ENCODE assay signal across 8 cellular contexts in the genomic region with DNA sequence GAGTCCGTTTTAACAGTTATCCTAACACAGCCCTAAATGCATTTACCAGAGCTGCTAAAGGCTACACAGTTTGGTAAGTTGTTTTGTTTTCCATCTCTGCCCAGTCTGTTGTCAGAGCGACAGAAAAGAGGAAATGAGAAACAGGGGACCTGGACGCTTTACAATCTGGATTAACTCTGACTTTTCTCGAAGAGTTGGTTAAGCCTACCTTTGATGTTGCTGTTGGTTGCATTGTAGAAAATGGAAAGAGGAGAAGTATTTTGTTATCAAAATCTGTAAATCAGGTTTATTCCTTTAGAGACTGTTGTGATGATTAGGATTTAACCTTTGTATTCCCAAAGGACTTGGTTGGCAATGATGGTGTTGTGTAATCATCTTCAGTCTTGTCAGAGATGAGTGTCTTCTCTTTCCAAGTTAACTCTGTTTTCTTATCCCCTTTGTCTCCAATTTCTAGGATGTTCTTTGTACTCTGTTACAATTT.
A peak's percentile ranks its signal among the peaks of the same experiment; 100 is the strongest.
DNase-seq lines count a peak whose midpoint lies in the region; ATAC-seq and TF ChIP-seq lines count a peak whose summit lies in the region.

No MANE protein-coding gene starts in this region.

- no peak for TF ChIP-seq CTCF in MM.1S (IDR thresholded peaks at IDR 0.05; ENCODE audit: low read length)

- H3K4me1 ChIP-seq in MM.1S (ENCODE audit: low read length) (peaks cover 13% of the 10 kb centered on the region), adipocyte (ENCODE audit: control insufficient read depth, insufficient read depth, low read length) (peaks cover 29% of the 10 kb centered on the region)

- no peaks in the 10 kb centered on the region for H3K79me2 ChIP-seq in MM.1S (ENCODE audit: low read length)

- peak overlapping the region; percentile 96 for H3K27ac ChIP-seq in MM.1S (ENCODE audit: low read length)

- H3K36me3 ChIP-seq in MM.1S (replicated peaks; ENCODE audit: insufficient read depth, low read length), result no peaks in the 10 kb centered on the region
- peaks cover 4% of the 10 kb centered on the region for H3K36me3 ChIP-seq in adipocyte (ENCODE audit: control insufficient read depth, insufficient read depth, low read length, severe bottlenecking)

- peak overlapping the region; percentile 86 for H3K4me3 Mint-ChIP-seq in stimulated activated effector memory CD8-positive, alpha-beta T cell treated with anti-CD3 and anti-CD28 coated beads, Interleukin-12 subunit alpha, Interleukin-12 subunit beta, amount 100 ng/mL, for 72 hours

- no peaks in the 10 kb centered on the region for H3K36me3 Mint-ChIP-seq in stimulated activated effector memory CD8-positive, alpha-beta T cell treated with anti-CD3 and anti-CD28 coated beads, Interleukin-12 subunit alpha, Interleukin-12 subunit beta, amount 100 ng/mL, for 72 hours

- H3K27me3 ChIP-seq in MM.1S (replicated peaks; ENCODE audit: insufficient read depth, low read length), result no peaks in the 10 kb centered on the region
- no peaks in the 10 kb centered on the region for H3K27me3 ChIP-seq in adipocyte (replicated peaks; ENCODE audit: control insufficient read depth, insufficient read depth, low read length)

- peak; percentile 17 to 80 (median 56) for DNase-seq in NCI-H1417 (lab: John Stamatoyannopoulos, UW)
- DNase-seq in NCI-H1417 treated with DMSO at 0.1 percent for 48 hours (lab: John Stamatoyannopoulos, UW), result no peak
- peak; percentile 68 for DNase-seq in MM.1S
- peak; percentile 78 for DNase-seq in adipocyte (ENCODE audit: low read depth)
- DNase-seq in hepatic stellate cell (ENCODE audit: low spot score), result peak; percentile 37
- no peak for DNase-seq in stimulated activated effector memory CD8-positive, alpha-beta T cell treated with anti-CD3 and anti-CD28 coated beads, Interleukin-12 subunit alpha, Interleukin-12 subunit beta, amount 100 ng/mL, for 72 hours (ENCODE audit: low spot score in 2 of 2)
- no peak for DNase-seq in stimulated activated CD4-positive, alpha-beta T cell treated with anti-CD3 and anti-CD28 coated beads, Interleukin-4, amount 100 ng/mL, for 4 hours

- H3F3A ChIP-seq in MM.1S (ENCODE audit: insufficient read depth, low read length), result peaks cover 12% of the 10 kb centered on the region

- no peaks in the 10 kb centered on the region for H3K9me3 Mint-ChIP-seq in stimulated activated effector memory CD8-positive, alpha-beta T cell treated with anti-CD3 and anti-CD28 coated beads, Interleukin-12 subunit alpha, Interleukin-12 subunit beta, amount 100 ng/mL, for 72 hours

- peak; percentile 38 for ATAC-seq in GM21576 (IDR thresholded peaks at IDR 0.05; ENCODE audit: unreplicated experiment)
- no peak for ATAC-seq in stimulated activated effector memory CD8-positive, alpha-beta T cell treated with anti-CD3 and anti-CD28 coated beads, Interleukin-12 subunit alpha, Interleukin-12 subunit beta, amount 100 ng/mL, for 72 hours

- peak overlapping the region; percentile 87 for H2AFZ ChIP-seq in MM.1S (ENCODE audit: low read length)

- H3K27ac Mint-ChIP-seq in stimulated activated effector memory CD8-positive, alpha-beta T cell treated with anti-CD3 and anti-CD28 coated beads, Interleukin-12 subunit alpha, Interleukin-12 subunit beta, amount 100 ng/mL, for 72 hours, result peak overlapping the region; percentile 84

- peak overlapping the region; percentile 84 for H3K4me3 ChIP-seq in MM.1S (ENCODE audit: low read length)
- H3K4me3 ChIP-seq in adipocyte (ENCODE audit: low read length), result peak overlapping the region; percentile 86

- peak overlapping the region; percentile 95 for H3K9ac ChIP-seq in MM.1S (ENCODE audit: low read length)
- H3K9ac ChIP-seq in adipocyte (ENCODE audit: low read length), result peak overlapping the region; percentile 88

- H3K9me2 ChIP-seq in MM.1S (replicated peaks; ENCODE audit: insufficient read depth, low read length), result no peaks in the 10 kb centered on the region

- H3K9me3 ChIP-seq in MM.1S (replicated peaks; ENCODE audit: insufficient read depth, low read length) (no peaks in the 10 kb centered on the region), adipocyte (ENCODE audit: control insufficient read depth, low read length) (no peaks in the 10 kb centered on the region)

- peaks cover 15% of the 10 kb centered on the region for H3K4me1 Mint-ChIP-seq in stimulated activated effector memory CD8-positive, alpha-beta T cell treated with anti-CD3 and anti-CD28 coated beads, Interleukin-12 subunit alpha, Interleukin-12 subunit beta, amount 100 ng/mL, for 72 hours

- no peaks in the 10 kb centered on the region for H4K20me1 ChIP-seq in MM.1S (ENCODE audit: insufficient read depth, low read length)

- peak overlapping the region; percentile 95 for H3K4me2 ChIP-seq in MM.1S (ENCODE audit: low read depth, low read length)

Comparison
In these comparisons a context has a peak if more than half of its experiments do, and no peak if none do; other contexts are left out.
1. DNase-seq: peak in NCI-H1417 (3 of 3), MM.1S (single experiment), adipocyte (single experiment) and hepatic stellate cell (single experiment); none in NCI-H1417 treated with DMSO at 0.1 percent for 48 hours (single experiment), stimulated activated effector memory CD8-positive, alpha-beta T cell treated with anti-CD3 and anti-CD28 coated beads, Interleukin-12 subunit alpha, Interleukin-12 subunit beta, amount 100 ng/mL, for 72 hours (0 of 2) and stimulated activated CD4-positive, alpha-beta T cell treated with anti-CD3 and anti-CD28 coated beads, Interleukin-4, amount 100 ng/mL, for 4 hours (0 of 2).